Comparison of ENCODE assay signal across 1 cellular context in genomic region chr7:69622960-69623359, GRCh38.
TF ChIP-seq lines count a peak whose summit lies in the region.

No MANE protein-coding gene starts in this region.

TF ChIP-seq in HepG2, 621 proteins besides CTCF, POLR2A, EP300 and RAD21 (continued from another document):
- no peak for TF ChIP-seq ZNF407 (CRISPR knock-in tag; IDR thresholded peaks at IDR 0.05; ENCODE audit: not compliant biosample characterization)
- no peak for TF ChIP-seq AHDC1 (CRISPR knock-in tag; IDR thresholded peaks at IDR 0.05; ENCODE audit: borderline replicate concordance)
TF ChIP-seq in HepG2: peak in this region for 0.
